In genomic region chr10:102449321-102450123, GRCh38 we compare ENCODE assay signal across 8 cellular contexts. TPM values are rescaled to one million over a fixed set of nuclear protein-coding genes. Genes with fewer than 3 reads are reported as not detected.
A peak's percentile ranks its signal among the peaks of the same experiment; 100 is the strongest.
DNase-seq lines count a peak whose midpoint lies in the region; ATAC-seq, FAIRE-seq and TF ChIP-seq lines count a peak whose summit lies in the region.

No MANE protein-coding gene starts in this region.

- H3K4me1 ChIP-seq in mesenchymal stem cell (ENCODE audit: control insufficient read depth, insufficient read depth, low read depth, low read length): peaks cover 26% of the 10 kb centered on the region

- peak overlapping the region in 1 of 2 experiments; percentile 42 for H2BK12ac ChIP-seq in mesenchymal stem cell (ENCODE audit: low read length in 2 of 2)

- H3K4me3 ChIP-seq in dorsolateral prefrontal cortex: peak overlapping the region; percentile 65 to 96 (median 85)
- H3K4me3 ChIP-seq in mesenchymal stem cell (ENCODE audit: insufficient read depth in 1 of 2, low read depth in 1 of 2, low read length in 2 of 2): peak overlapping the region; percentile 88 to 93

- H3K27ac ChIP-seq in dorsolateral prefrontal cortex (peak overlapping the region in 57 of 59 donors; percentile 39 to 96 (median 83)), mesenchymal stem cell (ENCODE audit: low read length, poor library complexity, severe bottlenecking) (peak overlapping the region; percentile 1)

- TF ChIP-seq CTCF in dorsolateral prefrontal cortex (IDR thresholded peaks at IDR 0.05 in 54 of 56, conservative IDR thresholded peaks at IDR 0.05 in 2 of 56; ENCODE audit: low read depth in 1 of 56, partially characterized antibody in 56 of 56): no peak

- H3K18ac ChIP-seq in mesenchymal stem cell (ENCODE audit: low read depth in 1 of 2, low read length in 2 of 2): no peak overlapping the region

- peak overlapping the region; percentile 55 for H2AFZ ChIP-seq in mesenchymal stem cell (ENCODE audit: low read depth, low read length)

- H3K4ac ChIP-seq in mesenchymal stem cell (ENCODE audit: low read depth in 1 of 2, low read length in 2 of 2): no peak overlapping the region

- FAIRE-seq in GM18507 (lab: Jason Lieb, UNC): peak; percentile 86
- FAIRE-seq in frontal cortex (lab: Jason Lieb, UNC): no peak

- peaks cover 0 to 7% of the 10 kb centered on the region in 2 experiments for H3K36me3 ChIP-seq in mesenchymal stem cell (ENCODE audit: control insufficient read depth in 1 of 2, insufficient read depth in 2 of 2, low read depth in 1 of 2, low read length in 2 of 2)

- H2BK120ac ChIP-seq in mesenchymal stem cell (ENCODE audit: low read depth, low read length): no peak overlapping the region

- ATAC-seq in HG03108 (IDR thresholded peaks at IDR 0.05; ENCODE audit: unreplicated experiment): peak; percentile 59

- H3K79me1 ChIP-seq in mesenchymal stem cell (replicated peaks; ENCODE audit: low read length, poor library complexity, severe bottlenecking): peaks cover 10% of the 10 kb centered on the region

- no peaks in the 10 kb centered on the region for H3K27me3 ChIP-seq in dorsolateral prefrontal cortex
- H3K27me3 ChIP-seq in mesenchymal stem cell (ENCODE audit: control insufficient read depth in 1 of 2, insufficient read depth in 1 of 2, low read length in 2 of 2): no peaks in the 10 kb centered on the region

- H3K14ac ChIP-seq in mesenchymal stem cell (ENCODE audit: low read length in 2 of 2): peak overlapping the region in 1 of 2 experiments; percentile 82

- no peak overlapping the region for H4K91ac ChIP-seq in mesenchymal stem cell (ENCODE audit: low read length)

- H3K4me2 ChIP-seq in mesenchymal stem cell (ENCODE audit: low read length, poor library complexity, severe bottlenecking): peak overlapping the region; percentile 83

- no peak overlapping the region for H4K8ac ChIP-seq in mesenchymal stem cell (ENCODE audit: low read length)

- H2AK5ac ChIP-seq in mesenchymal stem cell (ENCODE audit: low read length, severe bottlenecking): no peak overlapping the region

- 15% methylated on average over 29 of the region's 30 CpGs for WGBS in mesenchymal stem cell

- intact Hi-C loops in dorsolateral prefrontal cortex (cut with DNase I): loop anchor here (2.0 kb wide), 1 partner anchor 17 kb away; the partner anchor contains the start of gene CUEDC2 (in 2 of the 2)

- no peak for DNase-seq in GM18507 (ENCODE audit: extremely low spot score, insufficient read length, low read depth)
- peak; percentile 48 for DNase-seq in NCI-H460 (ENCODE audit: extremely low read depth, low read depth)
- peak; percentile 57 to 81 for DNase-seq in activated CD4-positive, alpha-beta T cell treated with anti-CD3 and anti-CD28 coated beads, Interleukin-2, amount 50 U/mL, for 24 hours (ENCODE audit: low read depth in 1 of 2, low spot score in 1 of 2)
- DNase-seq in dorsolateral prefrontal cortex: peak in 9 of 10 donors; percentile 59 to 84 (median 77)
- peak; percentile 33 for DNase-seq in mesenchymal stem cell
- DNase-seq in stimulated activated CD8-positive, alpha-beta memory T cell treated with anti-CD3 and anti-CD28 coated beads, Interleukin-2, amount 100 ng/mL, for 1 hour (ENCODE audit: low read depth in 2 of 2): peak; percentile 68 to 80
- DNase-seq in frontal cortex (ENCODE audit: low spot score in 2 of 2): no peak

- H2BK15ac ChIP-seq in mesenchymal stem cell (ENCODE audit: low read depth, poor library complexity, severe bottlenecking): no peak overlapping the region

- no peaks in the 10 kb centered on the region for H3K9me3 ChIP-seq in mesenchymal stem cell (ENCODE audit: control insufficient read depth, low read length)

- H3K23ac ChIP-seq in mesenchymal stem cell (ENCODE audit: low read length in 2 of 2): no peak overlapping the region

- no peak overlapping the region for H2BK5ac ChIP-seq in mesenchymal stem cell (ENCODE audit: low read depth, low read length, poor library complexity, severe bottlenecking)

- H3K9ac ChIP-seq in mesenchymal stem cell (ENCODE audit: low read length): peak overlapping the region; percentile 87

RNA-seq across cellular contexts. Expression of gene C10orf95, which starts 1.8 kb away (rescaled TPM):
- total RNA-seq in NCI-H460 (2014; rRNA removed; shearing (Covaris generic)): 0.37 and 0.55 TPM in 2 replicates
- polyA plus RNA-seq in NCI-H460 (2014; cell fraction: nucleus; rRNA removed): 0.11 and 0.60 TPM in 2 replicates
- total RNA-seq in dorsolateral prefrontal cortex: 1 to 10 TPM in 4 of 120 experiments, under 1 TPM in 54, not detected in 62; 0.26 to 1.3 (median 0.45) TPM
- polyA plus RNA-seq in mesenchymal stem cell (2013, experiment 1 of 2): not detected
- polyA plus RNA-seq in mesenchymal stem cell (2013, experiment 2 of 2): 0.03 TPM
- total RNA-seq in frontal cortex: 0.82 TPM

RNA-seq across cellular contexts. Expression of gene CUEDC2, which starts 17.1 kb away (rescaled TPM):
- 51.7 and 55.3 TPM in 2 replicates for total RNA-seq in NCI-H460 (2014; rRNA removed; shearing (Covaris generic))
- polyA plus RNA-seq in NCI-H460 (2014; cell fraction: nucleus; rRNA removed): 82.1 and 118 TPM in 2 replicates
- total RNA-seq in dorsolateral prefrontal cortex: 100 to 1,000 TPM in 6 of 120 experiments, 10 to 100 TPM in 114; 53.3 to 107 (median 81.5) TPM
- polyA plus RNA-seq in mesenchymal stem cell (2013, experiment 1 of 2): 77.8 TPM
- polyA plus RNA-seq in mesenchymal stem cell (2013, experiment 2 of 2): 80.7 TPM
- total RNA-seq in frontal cortex: 53.0 TPM

RNA-seq across cellular contexts. Expression of gene FBXL15, which starts 28.9 kb away (rescaled TPM):
- 13.7 and 18.1 TPM in 2 replicates for total RNA-seq in NCI-H460 (2014; rRNA removed; shearing (Covaris generic))
- 31.3 and 38.5 TPM in 2 replicates for polyA plus RNA-seq in NCI-H460 (2014; cell fraction: nucleus; rRNA removed)
- total RNA-seq in dorsolateral prefrontal cortex: 10 to 100 TPM; 13.9 to 50.1 (median 32.5) TPM
- polyA plus RNA-seq in mesenchymal stem cell (2013, experiment 1 of 2): 7.3 TPM
- 7.5 TPM for polyA plus RNA-seq in mesenchymal stem cell (2013, experiment 2 of 2)
- total RNA-seq in frontal cortex: 13.5 TPM

RNA-seq across cellular contexts. Expression of gene PSD, which starts 30.9 kb away (rescaled TPM):
- total RNA-seq in NCI-H460 (2014; rRNA removed; shearing (Covaris generic)): 0.29 and 0.32 TPM in 2 replicates
- polyA plus RNA-seq in NCI-H460 (2014; cell fraction: nucleus; rRNA removed): 1.4 and 1.7 TPM in 2 replicates
- total RNA-seq in dorsolateral prefrontal cortex (100 to 1,000 TPM in 119 of 120 experiments, 10 to 100 TPM in 1; 92.5 to 483 (median 306) TPM), frontal cortex (98.2 TPM)
- polyA plus RNA-seq in mesenchymal stem cell (2013, experiment 1 of 2): 2.6 TPM
- polyA plus RNA-seq in mesenchymal stem cell (2013, experiment 2 of 2): 2.2 TPM

RNA-seq across cellular contexts. Expression of gene ACTR1A, which starts 53.0 kb away (rescaled TPM):
- total RNA-seq in NCI-H460 (2014; rRNA removed; shearing (Covaris generic)): 78.5 and 93.2 TPM in 2 replicates
- 64.8 and 78.4 TPM in 2 replicates for polyA plus RNA-seq in NCI-H460 (2014; cell fraction: nucleus; rRNA removed)
- 100 to 1,000 TPM; 106 to 185 (median 154) TPM for total RNA-seq in dorsolateral prefrontal cortex
- polyA plus RNA-seq in mesenchymal stem cell (2013, experiment 1 of 2): 87.9 TPM
- polyA plus RNA-seq in mesenchymal stem cell (2013, experiment 2 of 2): 88.7 TPM
- 238 TPM for total RNA-seq in frontal cortex

Comparison
In these comparisons a context has a peak if more than half of its experiments do, and no peak if none do; other contexts are left out.
1. DNase-seq: peak in NCI-H460 (single experiment), activated CD4-positive, alpha-beta T cell treated with anti-CD3 and anti-CD28 coated beads, Interleukin-2, amount 50 U/mL, for 24 hours (2 of 2), dorsolateral prefrontal cortex (9 of 10), mesenchymal stem cell (single experiment) and stimulated activated CD8-positive, alpha-beta memory T cell treated with anti-CD3 and anti-CD28 coated beads, Interleukin-2, amount 100 ng/mL, for 1 hour (2 of 2); none in GM18507 (single experiment) and frontal cortex (0 of 2).